Comparison of ENCODE assay signal across 10 cellular contexts in the genomic region with DNA sequence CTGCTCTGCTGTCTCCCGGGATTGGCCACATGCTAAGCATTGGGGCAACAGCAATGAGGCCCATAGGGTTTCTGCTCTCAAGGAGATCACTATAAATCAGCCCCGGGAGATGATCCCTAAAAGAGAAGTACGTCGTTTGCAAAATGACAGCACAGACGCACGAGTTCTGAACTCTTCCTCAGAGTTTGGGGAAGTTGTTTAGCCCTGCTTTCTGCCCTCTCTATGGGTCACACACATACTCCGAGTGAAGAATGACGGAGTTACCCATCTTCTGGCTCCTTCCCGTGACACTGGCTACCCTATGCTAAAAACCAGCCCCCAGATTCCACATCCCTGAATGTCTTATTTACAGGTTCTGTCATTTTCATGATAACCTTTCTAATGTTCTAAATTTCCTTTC.
DNase-seq lines count a peak whose midpoint lies in the region; ATAC-seq and TF ChIP-seq lines count a peak whose summit lies in the region.
"Had no signal": no experiment of that assay in that cellular context is flagged by ENCODE, and none has a peak within 500 bp of the region (broad histone marks: within the 10 kb centered on the region; RNA-seq: fewer than 3 reads in every experiment).

No MANE protein-coding gene starts in this region.

- DNase-seq in CD4-positive, CD25-positive, alpha-beta regulatory T cell = no peak
- DNase-seq in left ventricle myocardium inferior (no peak), endodermal cell (no peak), NCI-H1092 treated with DMSO at 0.1 percent for 48 hours (lab: John Stamatoyannopoulos, UW) (no peak), NCI-H2107 treated with DMSO at 0.1 percent for 48 hours (lab: John Stamatoyannopoulos, UW; ENCODE audit: unreplicated experiment) (no peak)
- no peak for DNase-seq in activated CD4-positive, CD25-positive, alpha-beta regulatory T cell (lab: John Stamatoyannopoulos, UW)
- DNase-seq: activated CD4-positive, alpha-beta memory T cell treated with anti-CD3 and anti-CD28 coated beads, Interleukin-2, amount 10 ng/mL, durations not matched to agents 7 days and 5 days had no signal

- H3K27ac ChIP-seq in CD4-positive, CD25-positive, alpha-beta regulatory T cell (ENCODE audit: insufficient read depth, low read length, poor library complexity, severe bottlenecking) = no peak overlapping the region
- H3K27ac ChIP-seq in left ventricle myocardium inferior (replicated peaks) (peak overlapping the region; percentile 87), endodermal cell (ENCODE audit: low read depth, low read length) (no peak overlapping the region)
- H3K27ac ChIP-seq: C4-2B had no signal

- no peaks in the 10 kb centered on the region for H3K36me3 ChIP-seq in CD4-positive, CD25-positive, alpha-beta regulatory T cell (ENCODE audit: control insufficient read depth, insufficient read depth, low read length)
- H3K36me3 ChIP-seq in left ventricle myocardium inferior (no peaks in the 10 kb centered on the region), endodermal cell (ENCODE audit: control insufficient read depth, insufficient read depth, low read length) (no peaks in the 10 kb centered on the region)

- no peak overlapping the region for H3K4me3 Mint-ChIP-seq in CD4-positive, CD25-positive, alpha-beta regulatory T cell
- no peak overlapping the region for H3K4me3 Mint-ChIP-seq in endodermal cell
- H3K4me3 Mint-ChIP-seq: activated CD4-positive, alpha-beta memory T cell treated with anti-CD3 and anti-CD28 coated beads, Interleukin-2, amount 10 ng/mL, durations not matched to agents 7 days and 5 days had no signal

- H3K9me3 Mint-ChIP-seq in CD4-positive, CD25-positive, alpha-beta regulatory T cell = peaks cover 0 to 7% (median 1%) of the 10 kb centered on the region in 7 donors
- H3K9me3 Mint-ChIP-seq in endodermal cell = no peaks in the 10 kb centered on the region

- no peak for TF ChIP-seq CTCF in left ventricle myocardium inferior (IDR thresholded peaks at IDR 0.05; ENCODE audit: borderline replicate concordance)
- no peak for TF ChIP-seq CTCF in endodermal cell (conservative IDR thresholded peaks at IDR 0.05)

- no peak overlapping the region for H3K9ac ChIP-seq in endodermal cell (ENCODE audit: extremely low read depth, low read length, poor library complexity, severe bottlenecking)

- H3K27me3 ChIP-seq in CD4-positive, CD25-positive, alpha-beta regulatory T cell (ENCODE audit: control insufficient read depth, insufficient read depth, low read length) = no peaks in the 10 kb centered on the region
- no peaks in the 10 kb centered on the region for H3K27me3 ChIP-seq in left ventricle myocardium inferior (ENCODE audit: low read depth)
- no peaks in the 10 kb centered on the region for H3K27me3 ChIP-seq in endodermal cell (ENCODE audit: control insufficient read depth, insufficient read depth, low read length, poor library complexity, severe bottlenecking)

- no peaks in the 10 kb centered on the region for H3K27me3 Mint-ChIP-seq in CD4-positive, CD25-positive, alpha-beta regulatory T cell
- H3K27me3 Mint-ChIP-seq in endodermal cell (ENCODE audit: insufficient read depth) = peaks cover 2% of the 10 kb centered on the region
- H3K27me3 Mint-ChIP-seq: activated CD4-positive, alpha-beta memory T cell treated with anti-CD3 and anti-CD28 coated beads, Interleukin-2, amount 10 ng/mL, durations not matched to agents 7 days and 5 days had no signal

- peak; percentile 37 to 55 for ATAC-seq in CD4-positive, CD25-positive, alpha-beta regulatory T cell (ENCODE audit: low read depth in 2 of 2)
- ATAC-seq in GM21576 (IDR thresholded peaks at IDR 0.05; ENCODE audit: unreplicated experiment) = peak; percentile 35
- peak; percentile 10 for ATAC-seq in HG03558 (IDR thresholded peaks at IDR 0.05; ENCODE audit: extremely low read depth, unreplicated experiment)

- H3K27ac Mint-ChIP-seq in CD4-positive, CD25-positive, alpha-beta regulatory T cell = peak overlapping the region in 1 of 3 donors; percentile 12
- no peak overlapping the region for H3K27ac Mint-ChIP-seq in endodermal cell
- H3K27ac Mint-ChIP-seq: activated CD4-positive, alpha-beta memory T cell treated with anti-CD3 and anti-CD28 coated beads, Interleukin-2, amount 10 ng/mL, durations not matched to agents 7 days and 5 days had no signal

- intact Hi-C loops in left ventricle myocardium inferior (cut with micrococcal nuclease) = no loop called here

- H3K4me1 Mint-ChIP-seq in CD4-positive, CD25-positive, alpha-beta regulatory T cell = peaks cover 0 to 16% (median 13%) of the 10 kb centered on the region in 4 donors
- no peaks in the 10 kb centered on the region for H3K4me1 Mint-ChIP-seq in endodermal cell
- H3K4me1 Mint-ChIP-seq: activated CD4-positive, alpha-beta memory T cell treated with anti-CD3 and anti-CD28 coated beads, Interleukin-2, amount 10 ng/mL, durations not matched to agents 7 days and 5 days had no signal

- H3K4me3 ChIP-seq in CD4-positive, CD25-positive, alpha-beta regulatory T cell (ENCODE audit: low read depth, low read length) = no peak overlapping the region
- H3K4me3 ChIP-seq in left ventricle myocardium inferior (no peak overlapping the region), endodermal cell (ENCODE audit: low read length) (no peak overlapping the region)

- WGBS in endodermal cell (ENCODE audit: insufficient coverage in 1 of 2, insufficient read length in 1 of 2), 2 experiments = 94 to 98% methylated on average over 7 to 9 of the region's 9 CpGs

- no peaks in the 10 kb centered on the region for H3K9me3 ChIP-seq in CD4-positive, CD25-positive, alpha-beta regulatory T cell (ENCODE audit: control insufficient read depth in 2 of 2, low read length in 2 of 2)
- H3K9me3 ChIP-seq in left ventricle myocardium inferior (replicated peaks) (no peaks in the 10 kb centered on the region), endodermal cell (ENCODE audit: control insufficient read depth, low read length) (no peaks in the 10 kb centered on the region)

- H3K36me3 Mint-ChIP-seq in CD4-positive, CD25-positive, alpha-beta regulatory T cell = no peaks in the 10 kb centered on the region
- no peaks in the 10 kb centered on the region for H3K36me3 Mint-ChIP-seq in endodermal cell (ENCODE audit: low read depth)

- no peaks in the 10 kb centered on the region for H3K4me1 ChIP-seq in CD4-positive, CD25-positive, alpha-beta regulatory T cell (ENCODE audit: control insufficient read depth, insufficient read depth, low read length, poor library complexity, severe bottlenecking)
- H3K4me1 ChIP-seq in left ventricle myocardium inferior = peaks cover 44% of the 10 kb centered on the region
- H3K4me1 ChIP-seq in endodermal cell (ENCODE audit: control insufficient read depth, insufficient read depth, low read length) = no peaks in the 10 kb centered on the region
